In genomic region chr7:49483142-49483541, GRCh38 we compare ENCODE assay signal across 11 cellular contexts.
DNase-seq lines count a peak whose midpoint lies in the region; ATAC-seq and TF ChIP-seq lines count a peak whose summit lies in the region.
"Had no signal": no experiment of that assay in that cellular context is flagged by ENCODE, and none has a peak within 500 bp of the region (broad histone marks: within the 10 kb centered on the region; RNA-seq: fewer than 3 reads in every experiment).

No MANE protein-coding gene starts in this region.

- H3K36me3 ChIP-seq in left ventricle myocardium inferior = no peaks in the 10 kb centered on the region
- H3K36me3 ChIP-seq: esophagus squamous epithelium, suprapubic skin had no signal

- H3K4me1 Mint-ChIP-seq in Calu3 (ENCODE audit: low read depth, unreplicated experiment) = no peaks in the 10 kb centered on the region
- H3K4me1 Mint-ChIP-seq: memory B cell had no signal

- no peak overlapping the region for H3K27ac ChIP-seq in left ventricle myocardium inferior (replicated peaks)
- H3K27ac ChIP-seq: esophagus squamous epithelium, suprapubic skin had no signal

- TF ChIP-seq CTCF in left ventricle myocardium inferior (IDR thresholded peaks at IDR 0.05; ENCODE audit: borderline replicate concordance) (peak; percentile 59), Calu3 (IDR thresholded peaks at IDR 0.05; ENCODE audit: unreplicated experiment) (no peak)

- H3K27ac Mint-ChIP-seq in Calu3 (ENCODE audit: unreplicated experiment) = no peak overlapping the region
- H3K27ac Mint-ChIP-seq: memory B cell had no signal

- BruUV-seq in Calu3 (replicated peaks; lab: Mats Ljungman, UMichigan) = no TSS peak

- H3K27me3 ChIP-seq in left ventricle myocardium inferior (ENCODE audit: low read depth) = no peaks in the 10 kb centered on the region
- H3K27me3 ChIP-seq: esophagus squamous epithelium, suprapubic skin had no signal

- no peaks in the 10 kb centered on the region for H3K27me3 Mint-ChIP-seq in Calu3 (ENCODE audit: unreplicated experiment)
- H3K27me3 Mint-ChIP-seq: memory B cell had no signal

- peaks cover 11% of the 10 kb centered on the region for H3K4me1 ChIP-seq in left ventricle myocardium inferior

- intact Hi-C loops in left ventricle myocardium inferior (cut with micrococcal nuclease) (loop anchor here (10.0 kb wide), 1 partner anchor 312 kb away; no protein-coding TSS in a partner anchor), Calu3 (cut with micrococcal nuclease; ENCODE audit: unreplicated experiment) (loop anchor here (2.0 kb wide), 1 partner anchor 308 kb away; no protein-coding TSS in a partner anchor)

- H3K9me3 ChIP-seq in left ventricle myocardium inferior (replicated peaks) = no peaks in the 10 kb centered on the region
- H3K9me3 ChIP-seq: esophagus squamous epithelium, suprapubic skin had no signal

- H3K4me3 Mint-ChIP-seq in Calu3 (ENCODE audit: low read depth, unreplicated experiment) = no peak overlapping the region
- H3K4me3 Mint-ChIP-seq: memory B cell had no signal

- no peak overlapping the region for H3K4me3 ChIP-seq in left ventricle myocardium inferior
- H3K4me3 ChIP-seq: esophagus squamous epithelium, suprapubic skin had no signal

- CTCF ChIA-PET in Calu3 (lab: Charles Lee) = no interaction called here

- peak; percentile 8 for DNase-seq in G401 (ENCODE audit: low spot score)
- DNase-seq in KBM-7 = peak; percentile 12
- DNase-seq in left ventricle myocardium inferior = no peak
- DNase-seq in AG08396 (ENCODE audit: low spot score) = no peak
- DNase-seq in RPMI8226 = no peak
- no peak for DNase-seq in Calu3
- DNase-seq: esophagus squamous epithelium had no signal

- H3K36me3 Mint-ChIP-seq in Calu3 (ENCODE audit: insufficient read depth, unreplicated experiment) = no peaks in the 10 kb centered on the region
- H3K36me3 Mint-ChIP-seq: memory B cell had no signal

- ATAC-seq in GM19035 (IDR thresholded peaks at IDR 0.05; ENCODE audit: unreplicated experiment) = peak; percentile 74
- no peak for ATAC-seq in HG03280 (IDR thresholded peaks at IDR 0.05; ENCODE audit: unreplicated experiment)

- H3K9me3 Mint-ChIP-seq in Calu3 (ENCODE audit: low read depth, unreplicated experiment) = peaks cover 11% of the 10 kb centered on the region

- in situ Hi-C loops in G401 (cut with HindIII; ENCODE audit: low sequenced_read_pairs) (no loop called here), KBM-7 (cut with MboI; ENCODE audit: low pct_unique_long_range_greater_than_20kb, low sequenced_read_pairs) (no loop called here)

Comparison
In these comparisons a context has a peak if more than half of its experiments do, and no peak if none do; other contexts are left out.
1. DNase-seq: peak in G401 (single experiment) and KBM-7 (single experiment); none in left ventricle myocardium inferior (single experiment), AG08396 (single experiment), RPMI8226 (single experiment) and Calu3 (single experiment).